ENCODE assay signal across 1 cellular context in genomic region chr11:44950036-44950624, GRCh38.
TF ChIP-seq lines count a peak whose summit lies in the region.

No MANE protein-coding gene starts in this region.

TF ChIP-seq in WTC11, 78 proteins besides CTCF, POLR2A, EP300 and RAD21 (continued from another document and continues in another):
- no peak for TF ChIP-seq ATF6 (CRISPR knock-in tag; IDR thresholded peaks at IDR 0.05)
- TF ChIP-seq SOX15 (CRISPR knock-in tag; IDR thresholded peaks at IDR 0.05) = no peak
- peak; percentile 13; the same call in 1 of the 2 replicates for TF ChIP-seq FOXP4 (CRISPR knock-in tag; IDR thresholded peaks at IDR 0.05)
- TF ChIP-seq, protein P1, sequence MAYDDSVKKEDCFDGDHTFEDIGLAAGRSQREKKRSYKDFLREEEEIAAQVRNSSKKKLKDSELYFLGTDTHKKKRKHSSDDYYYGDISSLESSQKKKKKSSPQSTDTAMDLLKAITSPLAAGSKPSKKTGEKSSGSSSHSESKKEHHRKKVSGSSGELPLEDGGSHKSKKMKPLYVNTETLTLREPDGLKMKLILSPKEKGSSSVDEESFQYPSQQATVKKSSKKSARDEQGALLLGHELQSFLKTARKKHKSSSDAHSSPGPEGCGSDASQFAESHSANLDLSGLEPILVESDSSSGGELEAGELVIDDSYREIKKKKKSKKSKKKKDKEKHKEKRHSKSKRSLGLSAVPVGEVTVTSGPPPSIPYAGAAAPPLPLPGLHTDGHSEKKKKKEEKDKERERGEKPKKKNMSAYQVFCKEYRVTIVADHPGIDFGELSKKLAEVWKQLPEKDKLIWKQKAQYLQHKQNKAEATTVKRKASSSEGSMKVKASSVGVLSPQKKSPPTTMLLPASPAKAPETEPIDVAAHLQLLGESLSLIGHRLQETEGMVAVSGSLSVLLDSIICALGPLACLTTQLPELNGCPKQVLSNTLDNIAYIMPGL (CRISPR knock-in tag; IDR thresholded peaks at IDR 0.05) = peak; percentile 1; the same call in 1 of the 2 replicates
- TF ChIP-seq ZNF138 (CRISPR knock-in tag; conservative IDR thresholded peaks at IDR 0.05) = no peak
- TF ChIP-seq TEAD1 (CRISPR knock-in tag; IDR thresholded peaks at IDR 0.05) = 0 out of 2 replicates have a peak, but pooled peaks have one; percentile 10
- no peak for TF ChIP-seq ZNF317 (CRISPR knock-in tag; IDR thresholded peaks at IDR 0.05; ENCODE audit: borderline replicate concordance, low read depth)
- no peak for TF ChIP-seq GABPB1 (CRISPR knock-in tag; IDR thresholded peaks at IDR 0.05)
- TF ChIP-seq USF2 (CRISPR knock-in tag; IDR thresholded peaks at IDR 0.05) = no peak
- TF ChIP-seq TCF7 (CRISPR knock-in tag; IDR thresholded peaks at IDR 0.05; ENCODE audit: low read depth) = no peak
- no peak for TF ChIP-seq NR3C1 (CRISPR knock-in tag; conservative IDR thresholded peaks at IDR 0.05; ENCODE audit: low read depth)
- TF ChIP-seq USF1 (CRISPR knock-in tag; IDR thresholded peaks at IDR 0.05) = no peak
- TF ChIP-seq, protein P2, sequence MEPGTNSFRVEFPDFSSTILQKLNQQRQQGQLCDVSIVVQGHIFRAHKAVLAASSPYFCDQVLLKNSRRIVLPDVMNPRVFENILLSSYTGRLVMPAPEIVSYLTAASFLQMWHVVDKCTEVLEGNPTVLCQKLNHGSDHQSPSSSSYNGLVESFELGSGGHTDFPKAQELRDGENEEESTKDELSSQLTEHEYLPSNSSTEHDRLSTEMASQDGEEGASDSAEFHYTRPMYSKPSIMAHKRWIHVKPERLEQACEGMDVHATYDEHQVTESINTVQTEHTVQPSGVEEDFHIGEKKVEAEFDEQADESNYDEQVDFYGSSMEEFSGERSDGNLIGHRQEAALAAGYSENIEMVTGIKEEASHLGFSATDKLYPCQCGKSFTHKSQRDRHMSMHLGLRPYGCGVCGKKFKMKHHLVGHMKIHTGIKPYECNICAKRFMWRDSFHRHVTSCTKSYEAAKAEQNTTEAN (CRISPR knock-in tag; IDR thresholded peaks at IDR 0.05) = no peak
- TF ChIP-seq, protein P3, sequence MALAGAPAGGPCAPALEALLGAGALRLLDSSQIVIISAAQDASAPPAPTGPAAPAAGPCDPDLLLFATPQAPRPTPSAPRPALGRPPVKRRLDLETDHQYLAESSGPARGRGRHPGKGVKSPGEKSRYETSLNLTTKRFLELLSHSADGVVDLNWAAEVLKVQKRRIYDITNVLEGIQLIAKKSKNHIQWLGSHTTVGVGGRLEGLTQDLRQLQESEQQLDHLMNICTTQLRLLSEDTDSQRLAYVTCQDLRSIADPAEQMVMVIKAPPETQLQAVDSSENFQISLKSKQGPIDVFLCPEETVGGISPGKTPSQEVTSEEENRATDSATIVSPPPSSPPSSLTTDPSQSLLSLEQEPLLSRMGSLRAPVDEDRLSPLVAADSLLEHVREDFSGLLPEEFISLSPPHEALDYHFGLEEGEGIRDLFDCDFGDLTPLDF (CRISPR knock-in tag; IDR thresholded peaks at IDR 0.05) = no peak
- TF ChIP-seq CDX4 (CRISPR knock-in tag; IDR thresholded peaks at IDR 0.05; ENCODE audit: borderline replicate concordance) = no peak
- no peak for TF ChIP-seq ZBTB21 (CRISPR knock-in tag; IDR thresholded peaks at IDR 0.05; ENCODE audit: borderline replicate concordance)
- no peak for TF ChIP-seq GRHL2 (CRISPR knock-in tag; IDR thresholded peaks at IDR 0.05; ENCODE audit: insufficient replicate concordance, severe bottlenecking)
- no peak for TF ChIP-seq ETV6 (CRISPR knock-in tag; IDR thresholded peaks at IDR 0.05)
- no peak for TF ChIP-seq SP1 (CRISPR knock-in tag; conservative IDR thresholded peaks at IDR 0.05)
- no peak for TF ChIP-seq CREM (CRISPR knock-in tag; IDR thresholded peaks at IDR 0.05)
- TF ChIP-seq ZNF281 (CRISPR knock-in tag; IDR thresholded peaks at IDR 0.05) = no peak
- TF ChIP-seq, protein P4, sequence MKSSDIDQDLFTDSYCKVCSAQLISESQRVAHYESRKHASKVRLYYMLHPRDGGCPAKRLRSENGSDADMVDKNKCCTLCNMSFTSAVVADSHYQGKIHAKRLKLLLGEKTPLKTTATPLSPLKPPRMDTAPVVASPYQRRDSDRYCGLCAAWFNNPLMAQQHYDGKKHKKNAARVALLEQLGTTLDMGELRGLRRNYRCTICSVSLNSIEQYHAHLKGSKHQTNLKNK (CRISPR knock-in tag; IDR thresholded peaks at IDR 0.05) = no peak
- TF ChIP-seq ARID4B (CRISPR knock-in tag; IDR thresholded peaks at IDR 0.05; ENCODE audit: borderline replicate concordance) = no peak
- TF ChIP-seq PRRX2 (CRISPR knock-in tag; IDR thresholded peaks at IDR 0.05) = no peak
- no peak for TF ChIP-seq FOXP1 (CRISPR knock-in tag; IDR thresholded peaks at IDR 0.05; ENCODE audit: borderline replicate concordance)
- TF ChIP-seq ZNF532 (CRISPR knock-in tag; IDR thresholded peaks at IDR 0.05; ENCODE audit: borderline replicate concordance) = no peak
- no peak for TF ChIP-seq TP53 (CRISPR knock-in tag; IDR thresholded peaks at IDR 0.05)
- TF ChIP-seq ZNF423 (CRISPR knock-in tag; IDR thresholded peaks at IDR 0.05) = peak; percentile 93
- no peak for TF ChIP-seq ELF4 (CRISPR knock-in tag; IDR thresholded peaks at IDR 0.05; ENCODE audit: low read depth)
- 0 out of 2 replicates have a peak, but pooled peaks have one; percentile 27 for TF ChIP-seq ESRRA (CRISPR knock-in tag; IDR thresholded peaks at IDR 0.05; ENCODE audit: borderline replicate concordance)
- TF ChIP-seq ZNF232 (CRISPR knock-in tag; IDR thresholded peaks at IDR 0.05) = no peak
